Comparison of ENCODE assay signal across 8 cellular contexts in the genomic region with DNA sequence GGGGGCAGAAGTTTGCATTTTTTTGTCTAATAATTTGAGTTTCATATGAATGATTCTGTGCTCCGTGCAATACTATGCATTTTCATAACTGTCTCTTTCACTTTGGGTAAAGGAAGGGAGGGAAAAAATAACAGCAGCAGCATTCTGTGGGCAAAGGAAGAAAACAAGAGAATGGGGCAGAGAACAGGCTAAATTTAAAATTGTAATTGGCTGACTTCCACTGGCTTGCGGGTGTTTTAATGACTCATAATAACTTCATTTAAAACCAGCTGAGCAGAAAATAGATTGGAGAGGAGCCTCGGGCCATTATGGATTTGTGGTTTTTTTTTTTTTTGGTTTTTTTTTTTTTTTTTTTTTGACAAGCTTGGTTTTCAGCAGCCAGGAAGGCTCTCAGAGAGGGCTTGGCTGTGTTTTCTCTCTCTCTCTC.
DNase-seq lines count a peak whose midpoint lies in the region; ATAC-seq and TF ChIP-seq lines count a peak whose summit lies in the region.

No MANE protein-coding gene starts in this region.

- H3K36me3 Mint-ChIP-seq in activated T-cell treated with anti-CD3 and anti-CD28 coated beads, Interleukin-2, amount 50 U/mL, for 4 hours (ENCODE audit: insufficient read depth): no peaks in the 10 kb centered on the region
- no peaks in the 10 kb centered on the region for H3K36me3 Mint-ChIP-seq in Caco-2 (ENCODE audit: insufficient read depth, unreplicated experiment)

- H3K4me3 ChIP-seq in body of pancreas: no peak overlapping the region
- no peak overlapping the region for H3K4me3 ChIP-seq in kidney epithelial cell (ENCODE audit: low read depth, low read length)
- H3K4me3 ChIP-seq in Caco-2 (ENCODE audit: low read depth, low read length): no peak overlapping the region

- H3K27me3 ChIP-seq in body of pancreas (no peaks in the 10 kb centered on the region), kidney epithelial cell (ENCODE audit: control insufficient read depth, insufficient read depth, low read length) (peaks cover 13% of the 10 kb centered on the region), Caco-2 (replicated peaks; ENCODE audit: control insufficient read depth, insufficient read depth, low read length) (no peaks in the 10 kb centered on the region)

- no peak for DNase-seq in activated T-cell treated with anti-CD3 and anti-CD28 coated beads, Interleukin-2, amount 50 U/mL, for 4 hours
- DNase-seq in activated T-cell treated with anti-CD3 and anti-CD28 coated beads for 4 hours (no peak), NCI-H748 treated with DMSO at 0.1 percent for 48 hours (lab: John Stamatoyannopoulos, UW) (peak; percentile 59), body of pancreas (peak in 2 of 4 donors; percentile 55 to 70), kidney epithelial cell (ENCODE audit: low read depth) (peak; percentile 55), superior temporal gyrus (ENCODE audit: extremely low spot score) (peak; percentile 92), Caco-2 (no peak), GM19238 (ENCODE audit: insufficient read length, low spot score) (no peak)

- 17 to 19% methylated on average over 3 of the region's 3 CpGs for WGBS in body of pancreas, 2 donors

- no peaks in the 10 kb centered on the region for H3K27me3 Mint-ChIP-seq in activated T-cell treated with anti-CD3 and anti-CD28 coated beads, Interleukin-2, amount 50 U/mL, for 4 hours (ENCODE audit: low read depth)
- H3K27me3 Mint-ChIP-seq in Caco-2 (ENCODE audit: insufficient read depth, unreplicated experiment): no peaks in the 10 kb centered on the region

- peak; percentile 47 to 64 for ATAC-seq in activated T-cell treated with anti-CD3 and anti-CD28 coated beads, Interleukin-2, amount 50 U/mL, for 4 hours
- no peak for ATAC-seq in body of pancreas

- no peaks in the 10 kb centered on the region for H3K36me3 ChIP-seq in body of pancreas (replicated peaks in 1 of 2; ENCODE audit: insufficient read depth in 1 of 2, low read depth in 2 of 2)
- H3K36me3 ChIP-seq in kidney epithelial cell (ENCODE audit: control insufficient read depth, insufficient read depth, low read length): no peaks in the 10 kb centered on the region
- 0 out of 2 replicates have a peak, but pooled peaks cover under 1% of the 10 kb centered on the region for H3K36me3 ChIP-seq in Caco-2 (ENCODE audit: control insufficient read depth, insufficient read depth, low read length)

- intact Hi-C loops in body of pancreas (cut with DNase I) (no loop called here), Caco-2 (cut with micrococcal nuclease; ENCODE audit: unreplicated experiment) (no loop called here)

- H3K27ac ChIP-seq in body of pancreas: peak overlapping the region; percentile 74 to 99 (median 95)

- H3K9me3 Mint-ChIP-seq in activated T-cell treated with anti-CD3 and anti-CD28 coated beads, Interleukin-2, amount 50 U/mL, for 4 hours: no peaks in the 10 kb centered on the region
- no peaks in the 10 kb centered on the region for H3K9me3 Mint-ChIP-seq in Caco-2 (ENCODE audit: unreplicated experiment)

- POLR2A ChIA-PET in Caco-2 (lab: Charles Lee): no interaction called here

- no peak for TF ChIP-seq CTCF in body of pancreas (IDR thresholded peaks at IDR 0.05)
- TF ChIP-seq CTCF in kidney epithelial cell (IDR thresholded peaks at IDR 0.05; ENCODE audit: insufficient read depth, low read length, poor library complexity, severe bottlenecking): no peak
- TF ChIP-seq CTCF in Caco-2 (IDR thresholded peaks at IDR 0.05; ENCODE audit: insufficient read depth in 1 of 2, low read depth in 1 of 2, low read length in 1 of 2, severe bottlenecking in 1 of 2, unreplicated experiment in 1 of 2): no peak

- BruUV-seq in Caco-2 (replicated peaks; lab: Mats Ljungman, UMichigan): no TSS peak

- H3K9me3 ChIP-seq in body of pancreas (no peaks in the 10 kb centered on the region), Caco-2 (no peaks in the 10 kb centered on the region)

- peaks cover 90% of the 10 kb centered on the region for H3K4me1 Mint-ChIP-seq in activated T-cell treated with anti-CD3 and anti-CD28 coated beads, Interleukin-2, amount 50 U/mL, for 4 hours (ENCODE audit: low read depth)
- H3K4me1 Mint-ChIP-seq in Caco-2 (ENCODE audit: low read depth, unreplicated experiment): no peaks in the 10 kb centered on the region

- H3K4me3 Mint-ChIP-seq in activated T-cell treated with anti-CD3 and anti-CD28 coated beads, Interleukin-2, amount 50 U/mL, for 4 hours: peak overlapping the region; percentile 49
- H3K4me3 Mint-ChIP-seq in Caco-2 (ENCODE audit: unreplicated experiment): no peak overlapping the region

- no peak for TF ChIP-seq POLR2A in body of pancreas (IDR thresholded peaks at IDR 0.05)

- H3K4me1 ChIP-seq in body of pancreas: peaks cover 97% of the 10 kb centered on the region
- H3K4me1 ChIP-seq in Caco-2: peaks cover 10% of the 10 kb centered on the region

- H3K27ac Mint-ChIP-seq in Caco-2 (ENCODE audit: unreplicated experiment): no peak overlapping the region

- CTCF ChIA-PET in Caco-2 (lab: Charles Lee): no interaction called here

Comparison
In these comparisons a context has a peak if more than half of its experiments do, and no peak if none do; other contexts are left out.
1. DNase-seq: peak in NCI-H748 treated with DMSO at 0.1 percent for 48 hours (single experiment), kidney epithelial cell (single experiment) and superior temporal gyrus (single experiment); none in activated T-cell treated with anti-CD3 and anti-CD28 coated beads, Interleukin-2, amount 50 U/mL, for 4 hours (single experiment), activated T-cell treated with anti-CD3 and anti-CD28 coated beads for 4 hours (single experiment), Caco-2 (0 of 2) and GM19238 (single experiment).